Comparison of ENCODE assay signal across 17 cellular contexts in genomic region chr3:47404420-47404819, GRCh38. TPM values are rescaled to one million over a fixed set of nuclear protein-coding genes. Genes with fewer than 3 reads are reported as not detected.
DNase-seq lines count a peak whose midpoint lies in the region; ATAC-seq and TF ChIP-seq lines count a peak whose summit lies in the region.
"Had no signal": no experiment of that assay in that cellular context is flagged by ENCODE, and none has a peak within 500 bp of the region (broad histone marks: within the 10 kb centered on the region; RNA-seq: fewer than 3 reads in every experiment).

No MANE protein-coding gene starts in this region.

- no peaks in the 10 kb centered on the region for H3K9me3 Mint-ChIP-seq in endodermal cell
- H3K9me3 Mint-ChIP-seq: IgD-negative memory B cell had no signal

- H3K14ac ChIP-seq in neuronal stem cell (ENCODE audit: low read length) = peak overlapping the region; percentile 49

- no peaks in the 10 kb centered on the region for H3K27me3 Mint-ChIP-seq in endodermal cell (ENCODE audit: insufficient read depth)
- H3K27me3 Mint-ChIP-seq: IgD-negative memory B cell had no signal

- no peak overlapping the region for H3K4me3 Mint-ChIP-seq in endodermal cell
- H3K4me3 Mint-ChIP-seq: IgD-negative memory B cell had no signal

- no peak overlapping the region for H2BK5ac ChIP-seq in neuronal stem cell (ENCODE audit: low read length)

- intact Hi-C loops in tibial artery (cut with DNase I; ENCODE audit: low total_unique reads) = no loop called here

- peaks cover 5% of the 10 kb centered on the region for H3K79me1 ChIP-seq in neuronal stem cell (ENCODE audit: low read depth, low read length)

- no peak for TF ChIP-seq CTCF in endodermal cell (conservative IDR thresholded peaks at IDR 0.05)
- TF ChIP-seq CTCF in tibial artery (IDR thresholded peaks at IDR 0.05) = no peak
- no peak for TF ChIP-seq CTCF in foreskin keratinocyte (conservative IDR thresholded peaks at IDR 0.05)
- TF ChIP-seq CTCF in GM10266 (IDR thresholded peaks at IDR 0.05; ENCODE audit: control insufficient read depth, insufficient read depth, low read depth, missing control alignments) = no peak

- peak overlapping the region; percentile 91 for H3K4ac ChIP-seq in neuronal stem cell (ENCODE audit: low read length)

- H4K91ac ChIP-seq in neuronal stem cell (ENCODE audit: low read depth, low read length, poor library complexity) = no peak overlapping the region

- peaks cover 41% of the 10 kb centered on the region for H3K36me3 Mint-ChIP-seq in endodermal cell (ENCODE audit: low read depth)

- H3K27ac ChIP-seq in angular gyrus (ENCODE audit: low read depth, low read length) (peak overlapping the region; percentile 85), endodermal cell (ENCODE audit: low read depth, low read length) (peak overlapping the region; percentile 40), neuronal stem cell (replicated peaks; ENCODE audit: low read length) (peak overlapping the region; percentile 13), tibial artery (peak overlapping the region; percentile 62 to 78), foreskin keratinocyte (no peak overlapping the region)
- H3K27ac ChIP-seq: upper lobe of right lung had no signal

- H3K4me2 ChIP-seq in neuronal stem cell (ENCODE audit: insufficient read depth, low read length, poor library complexity, severe bottlenecking) = no peak overlapping the region
- H3K4me2 ChIP-seq: smooth muscle cell had no signal

- DNase-seq in endodermal cell = no peak
- no peak for DNase-seq in neuronal stem cell (ENCODE audit: low spot score)
- DNase-seq in tibial artery = no peak
- no peak for DNase-seq in foreskin keratinocyte
- no peak for DNase-seq in GM10266 (ENCODE audit: extremely low spot score)
- no peak for DNase-seq in HPDE6-E6E7 (ENCODE audit: extremely low spot score)
- DNase-seq: activated CD4-positive, alpha-beta T cell treated with anti-CD3 and anti-CD28 coated beads, Interleukin-2, amount 50 U/mL, for 1 hour; activated CD8-positive, alpha-beta memory T cell treated with anti-CD3 and anti-CD28 coated beads, Interleukin-2, amount 50 U/mL, for 48 hours; activated gamma-delta T cell treated with Interleukin-2 at 50 U/mL for 16 hours; COR-L47; cortex of kidney; NCI-H1930; NCI-H345; upper lobe of right lung had no signal

- no peak overlapping the region for H2AK5ac ChIP-seq in neuronal stem cell (ENCODE audit: low read depth, low read length)

- H2BK120ac ChIP-seq in neuronal stem cell (ENCODE audit: low read depth, low read length) = no peak overlapping the region

- H2AFZ ChIP-seq in neuronal stem cell (ENCODE audit: low read length) = no peak overlapping the region

- H3K23ac ChIP-seq in neuronal stem cell (ENCODE audit: low read depth, low read length, poor library complexity) = no peak overlapping the region

- H3K4me1 Mint-ChIP-seq in endodermal cell = no peaks in the 10 kb centered on the region

- no peak overlapping the region for H3K4me3 ChIP-seq in endodermal cell (ENCODE audit: low read length)
- H3K4me3 ChIP-seq in neuronal stem cell (ENCODE audit: low read length in 2 of 2) = no peak overlapping the region
- no peak overlapping the region for H3K4me3 ChIP-seq in tibial artery
- H3K4me3 ChIP-seq: smooth muscle cell, upper lobe of right lung had no signal

- peak overlapping the region; percentile 30 for H2BK15ac ChIP-seq in neuronal stem cell (ENCODE audit: low read length)

- peak overlapping the region; percentile 77 for H3K18ac ChIP-seq in neuronal stem cell (ENCODE audit: low read length)

- H3K4me1 ChIP-seq in endodermal cell (ENCODE audit: control insufficient read depth, insufficient read depth, low read length) (peaks cover 6% of the 10 kb centered on the region), neuronal stem cell (ENCODE audit: control insufficient read depth in 2 of 2, insufficient read depth in 1 of 2, low read depth in 1 of 2, low read length in 2 of 2) (peaks cover 7 to 9% of the 10 kb centered on the region in 2 donors), tibial artery (peaks cover 0 to 29% (median 24%) of the 10 kb centered on the region in 4 donors), foreskin keratinocyte (peaks cover 13% of the 10 kb centered on the region)

- ATAC-seq in foreskin keratinocyte = no peak

- no peaks in the 10 kb centered on the region for H3K27me3 ChIP-seq in endodermal cell (ENCODE audit: control insufficient read depth, insufficient read depth, low read length, poor library complexity, severe bottlenecking)
- H3K27me3 ChIP-seq in neuronal stem cell (ENCODE audit: control insufficient read depth in 3 of 3, insufficient read depth in 3 of 3, low read depth in 1 of 3, low read length in 3 of 3) = no peaks in the 10 kb centered on the region
- H3K27me3 ChIP-seq in tibial artery = no peaks in the 10 kb centered on the region
- H3K27me3 ChIP-seq in foreskin keratinocyte = no peaks in the 10 kb centered on the region
- H3K27me3 ChIP-seq: upper lobe of right lung had no signal

- H2BK12ac ChIP-seq in neuronal stem cell (ENCODE audit: low read length) = no peak overlapping the region

- 93% methylated on average over 13 of the region's 13 CpGs; no CpG with 5 or more reads in 1 of the 2 experiments for WGBS in endodermal cell (ENCODE audit: insufficient coverage in 1 of 2, insufficient read length in 1 of 2), 2 experiments
- no CpG with 5 or more reads among the region's 13 CpGs for WGBS in neuronal stem cell (ENCODE audit: extremely low coverage in 2 of 2, insufficient read length in 2 of 2, insufficient replicate concordance in 1 of 2), 2 donors

- H3K36me3 ChIP-seq in endodermal cell (ENCODE audit: control insufficient read depth, insufficient read depth, low read length) (peaks cover 48% of the 10 kb centered on the region), neuronal stem cell (replicated peaks in 1 of 2; ENCODE audit: control insufficient read depth in 2 of 2, insufficient read depth in 2 of 2, low read length in 2 of 2) (peaks cover 29 to 66% of the 10 kb centered on the region in 2 donors), tibial artery (peaks cover 24 to 60% (median 37%) of the 10 kb centered on the region in 3 donors)

- no peaks in the 10 kb centered on the region for H3K9me3 ChIP-seq in endodermal cell (ENCODE audit: control insufficient read depth, low read length)
- H3K9me3 ChIP-seq in neuronal stem cell (replicated peaks in 1 of 2; ENCODE audit: control insufficient read depth in 2 of 2, insufficient read depth in 1 of 2, low read depth in 1 of 2, low read length in 2 of 2) = peaks cover 0 to 2% of the 10 kb centered on the region in 2 donors
- H3K9me3 ChIP-seq in tibial artery = no peaks in the 10 kb centered on the region
- H3K9me3 ChIP-seq: upper lobe of right lung had no signal

- no peak overlapping the region for H3K9ac ChIP-seq in endodermal cell (ENCODE audit: extremely low read depth, low read length, poor library complexity, severe bottlenecking)
- H3K9ac ChIP-seq in neuronal stem cell (ENCODE audit: low read depth, low read length, poor library complexity) = no peak overlapping the region

- H3K27ac Mint-ChIP-seq in endodermal cell = no peak overlapping the region

- H4K8ac ChIP-seq in neuronal stem cell (ENCODE audit: low read depth, low read length) = no peak overlapping the region

RNA-seq across cellular contexts. Expression of gene PTPN23, which starts 23.6 kb away (rescaled TPM):
- total RNA-seq in endodermal cell (10 to 100 TPM; 44.2 to 54.1 TPM), foreskin keratinocyte (16.0 and 18.0 TPM in 2 replicates)
- polyA plus RNA-seq in endodermal cell (2013, experiment 1 of 2) = 40.5 TPM
- polyA plus RNA-seq in endodermal cell (2013, experiment 2 of 2) = 32.4 TPM
- 16.8 TPM for polyA plus RNA-seq in neuronal stem cell (2013, experiment 1 of 2)
- polyA plus RNA-seq in neuronal stem cell (2013, experiment 2 of 2) = 16.8 TPM
- polyA plus RNA-seq in foreskin keratinocyte = 15.4 and 16.5 TPM in 2 replicates
